Comparison of ENCODE assay signal across 11 cellular contexts in the genomic region with DNA sequence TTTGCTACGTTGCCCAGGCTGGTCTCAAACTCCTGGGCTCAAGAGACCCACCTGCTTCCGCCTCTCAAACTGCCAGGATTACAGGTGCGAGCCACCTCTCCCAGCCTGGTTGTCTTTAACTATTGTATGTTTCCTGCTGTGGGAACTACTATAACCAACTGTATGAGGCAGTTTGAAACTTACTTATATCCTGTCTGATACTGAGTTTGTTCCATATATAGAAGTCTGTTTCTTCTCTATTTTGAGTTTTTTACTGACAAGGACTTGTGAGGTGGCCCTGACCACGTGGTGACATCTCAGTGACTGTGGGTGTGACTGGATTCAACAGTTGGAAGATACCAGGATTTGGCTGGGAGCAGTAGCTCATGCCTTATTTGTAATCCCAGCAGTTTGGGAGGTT. TPM values are rescaled to one million over a fixed set of nuclear protein-coding genes. Genes with fewer than 3 reads are reported as not detected.
DNase-seq lines count a peak whose midpoint lies in the region; ATAC-seq, FAIRE-seq and TF ChIP-seq lines count a peak whose summit lies in the region.
"Had no signal": no experiment of that assay in that cellular context is flagged by ENCODE, and none has a peak within 500 bp of the region (broad histone marks: within the 10 kb centered on the region; RNA-seq: fewer than 3 reads in every experiment).

No MANE protein-coding gene starts in this region.

- H3K36me3 Mint-ChIP-seq in activated CD4-positive, alpha-beta memory T cell treated with anti-CD3 and anti-CD28 coated beads for 36 hours, result peaks cover 30% of the 10 kb centered on the region

- H3K4me3 ChIP-seq in stomach (no peak overlapping the region), MG63 (no peak overlapping the region)

- WGBS in stomach, 5 donors, result 62 to 80% (median 73%) methylated on average over 4 of the region's 4 CpGs

- DNase-seq in GM12891 (ENCODE audit: insufficient read length, low spot score) (peak; percentile 38), stomach (no peak), MG63 (no peak), G401 (ENCODE audit: low spot score) (no peak), Kasumi-1 (lab: John Stamatoyannopoulos, UW) (no peak)
- DNase-seq in activated CD4-positive, alpha-beta memory T cell treated with anti-CD3 and anti-CD28 coated beads for 36 hours, result peak; percentile 58
- DNase-seq: NCI-H748 treated with DMSO at 0.1 percent for 48 hours, nucleus accumbens had no signal

- H3K4me3 Mint-ChIP-seq in activated CD4-positive, alpha-beta memory T cell treated with anti-CD3 and anti-CD28 coated beads for 36 hours, result no peak overlapping the region
- H3K4me3 Mint-ChIP-seq: brain had no signal

- no peak for TF ChIP-seq CTCF in stomach (IDR thresholded peaks at IDR 0.05)

- no peaks in the 10 kb centered on the region for H3K27me3 Mint-ChIP-seq in activated CD4-positive, alpha-beta memory T cell treated with anti-CD3 and anti-CD28 coated beads for 36 hours
- H3K27me3 Mint-ChIP-seq: brain had no signal

- H3K4me1 Mint-ChIP-seq in activated CD4-positive, alpha-beta memory T cell treated with anti-CD3 and anti-CD28 coated beads for 36 hours (ENCODE audit: low read depth), result peaks cover 27% of the 10 kb centered on the region

- H3K27ac Mint-ChIP-seq in activated CD4-positive, alpha-beta memory T cell treated with anti-CD3 and anti-CD28 coated beads for 36 hours, result peak overlapping the region; percentile 77
- H3K27ac Mint-ChIP-seq: brain had no signal

- H3K27ac ChIP-seq in stomach, result peak overlapping the region in 1 of 5 donors; percentile 58

- no peak for TF ChIP-seq EP300 in stomach (IDR thresholded peaks at IDR 0.05)

- CTCF ChIA-PET in activated CD4-positive, alpha-beta memory T cell treated with anti-CD3 and anti-CD28 coated beads for 36 hours (lab: Charles Lee), result no interaction called here

- FAIRE-seq in GM12891 (lab: Jason Lieb, UNC), result peak; percentile 82

- no peaks in the 10 kb centered on the region for H3K27me3 ChIP-seq in stomach
- H3K27me3 ChIP-seq in MG63, result no peaks in the 10 kb centered on the region

- intact Hi-C loops in activated CD4-positive, alpha-beta memory T cell treated with anti-CD3 and anti-CD28 coated beads for 36 hours (cut with micrococcal nuclease), result no loop called here
- intact Hi-C loops in stomach (cut with DNase I; ENCODE audit: low total_unique reads), result no loop called here

- POLR2A ChIA-PET in activated CD4-positive, alpha-beta memory T cell treated with anti-CD3 and anti-CD28 coated beads for 36 hours (lab: Charles Lee), result no interaction called here

- ATAC-seq in GM19351 (IDR thresholded peaks at IDR 0.05; ENCODE audit: unreplicated experiment), result peak; percentile 96
- ATAC-seq in HG02973 (IDR thresholded peaks at IDR 0.05; ENCODE audit: unreplicated experiment), result peak; percentile 93

- H3K9me3 ChIP-seq in stomach (no peaks in the 10 kb centered on the region), MG63 (no peaks in the 10 kb centered on the region)

- H3K36me3 ChIP-seq in stomach (peaks cover 7 to 45% (median 39%) of the 10 kb centered on the region in 4 donors), MG63 (peaks cover 21% of the 10 kb centered on the region)

- no peak for TF ChIP-seq POLR2A in GM12891 (IDR thresholded peaks at IDR 0.05; ENCODE audit: low read depth, low read length)
- no peak for TF ChIP-seq POLR2A in stomach (IDR thresholded peaks at IDR 0.05)

- peaks cover 0 to 18% (median 4%) of the 10 kb centered on the region in 4 donors for H3K4me1 ChIP-seq in stomach

- in situ Hi-C loops in G401 (cut with HindIII; ENCODE audit: low sequenced_read_pairs), result no loop called here

- H3K9me3 Mint-ChIP-seq in activated CD4-positive, alpha-beta memory T cell treated with anti-CD3 and anti-CD28 coated beads for 36 hours, result no peaks in the 10 kb centered on the region

TF ChIP-seq in GM12891, 5 proteins besides CTCF, POLR2A, EP300 and RAD21:
- TF ChIP-seq PAX5 (IDR thresholded peaks at IDR 0.05; ENCODE audit: insufficient read depth, low read length, severe bottlenecking) (no peak), SPI1 (IDR thresholded peaks at IDR 0.05; ENCODE audit: low read depth, low read length) (no peak), POLR2AphosphoS5 (IDR thresholded peaks at IDR 0.05; ENCODE audit: low read depth, low read length) (no peak), TAF1 (IDR thresholded peaks at IDR 0.05; ENCODE audit: low read depth, low read length) (no peak), POU2F2 (IDR thresholded peaks at IDR 0.05; ENCODE audit: low read depth, low read length) (no peak)

RNA-seq across cellular contexts. Expression of a gene that starts 14.2 kb away (rescaled TPM):
- polyA plus RNA-seq in GM12891 (2012; ENCODE audit: low read depth, missing spikeins), result 33.5 TPM
- total RNA-seq in activated CD4-positive, alpha-beta memory T cell treated with anti-CD3 and anti-CD28 coated beads for 36 hours, result 10 to 100 TPM; 57.8 to 63.4 TPM
- 100 to 1,000 TPM in 3 of 5 donors, 10 to 100 TPM in 2; 42.6 to 192 (median 110) TPM for total RNA-seq in stomach
- polyA plus RNA-seq in stomach, result 10 to 100 TPM; 38.4 to 51.4 (median 40.3) TPM
- total RNA-seq in MG63 (2014; rRNA removed; shearing (Covaris generic); ENCODE audit: low replicate concordance), result 54.3 and 98.6 TPM in 2 replicates
- total RNA-seq in G401 (2014; rRNA removed; shearing (Covaris generic)), result 50.2 and 58.7 TPM in 2 replicates

RNA-seq across cellular contexts. Expression of a gene that starts 14.5 kb away (rescaled TPM):
- polyA plus RNA-seq in GM12891 (2012; ENCODE audit: low read depth, missing spikeins), result 5.1 TPM
- total RNA-seq in activated CD4-positive, alpha-beta memory T cell treated with anti-CD3 and anti-CD28 coated beads for 36 hours, result 1 to 10 TPM; 5.9 to 6.4 TPM
- total RNA-seq in stomach, result 100 to 1,000 TPM in 2 of 5 donors, 1 to 10 TPM in 3; 2.2 to 233 (median 8.4) TPM
- 1 to 10 TPM; 5.1 to 8.7 (median 7.0) TPM for polyA plus RNA-seq in stomach
- 7.4 and 12.2 TPM in 2 replicates for total RNA-seq in MG63 (2014; rRNA removed; shearing (Covaris generic); ENCODE audit: low replicate concordance)
- total RNA-seq in G401 (2014; rRNA removed; shearing (Covaris generic)), result 11.4 and 17.4 TPM in 2 replicates

Comparison
In these comparisons a context has a peak if more than half of its experiments do, and no peak if none do; other contexts are left out.
1. DNase-seq: peak in GM12891 (single experiment) and activated CD4-positive, alpha-beta memory T cell treated with anti-CD3 and anti-CD28 coated beads for 36 hours (single experiment); none in stomach (single experiment), MG63 (single experiment), G401 (single experiment) and Kasumi-1 (0 of 2).